Comparison of ENCODE assay signal across 8 cellular contexts in genomic region chr2:157327621-157328102, GRCh38. TPM values are rescaled to one million over a fixed set of nuclear protein-coding genes. Genes with fewer than 3 reads are reported as not detected.
DNase-seq lines count a peak whose midpoint lies in the region; ATAC-seq and TF ChIP-seq lines count a peak whose summit lies in the region.

No MANE protein-coding gene starts in this region.

- H3K4me3 ChIP-seq in body of pancreas = no peak overlapping the region

- 15 to 18% methylated on average over 6 of the region's 6 CpGs for WGBS in body of pancreas, 2 donors

- H3K27me3 ChIP-seq in body of pancreas = no peaks in the 10 kb centered on the region

- DNase-seq in SIG-M5 treated with dmso at 0.1 percent for 504 hours (lab: John Stamatoyannopoulos, UW; ENCODE audit: unreplicated experiment) (peak; percentile 58), SIG-M5 (lab: John Stamatoyannopoulos, UW) (no peak), NCI-H2029 treated with DMSO at 0.1 percent for 48 hours (lab: John Stamatoyannopoulos, UW) (peak; percentile 67), UCSD-AML1 (lab: John Stamatoyannopoulos, UW; ENCODE audit: unreplicated experiment) (peak; percentile 80), body of pancreas (peak; percentile 86 to 91 (median 86)), iPS-NIHi11 (ENCODE audit: low spot score) (peak; percentile 91)
- peak; percentile 70 to 79 for DNase-seq in stimulated activated CD4-positive, alpha-beta T cell treated with anti-CD3 and anti-CD28 coated beads, Interleukin-15, amount 100 ng/mL, for 1 hour (ENCODE audit: low read depth in 1 of 2, low spot score in 1 of 2)

- TF ChIP-seq POLR2A in body of pancreas (IDR thresholded peaks at IDR 0.05) = no peak

- intact Hi-C loops in body of pancreas (cut with DNase I) = no loop called here

- ATAC-seq in HG02884 (IDR thresholded peaks at IDR 0.05; ENCODE audit: unreplicated experiment) (peak; percentile 98), body of pancreas (peak; percentile 80)

- no peaks in the 10 kb centered on the region for H3K9me3 ChIP-seq in body of pancreas

- no peaks in the 10 kb centered on the region for H3K36me3 ChIP-seq in body of pancreas (replicated peaks in 1 of 2; ENCODE audit: insufficient read depth in 1 of 2, low read depth in 2 of 2)

- no peak overlapping the region for H3K27ac ChIP-seq in body of pancreas

- TF ChIP-seq CTCF in body of pancreas (IDR thresholded peaks at IDR 0.05) = peak; percentile 78 to 96 (median 83)

- peaks cover 22% of the 10 kb centered on the region for H3K4me1 ChIP-seq in body of pancreas

RNA-seq across cellular contexts. Expression of gene ERMN, which starts 2.0 kb away (rescaled TPM):
- under 1 TPM in 1 of 2 donors, not detected in 1; 0.26 TPM for total RNA-seq in body of pancreas
